Comparison of ENCODE assay signal across 17 cellular contexts in genomic region chr1:161720956-161721737, GRCh38. TPM values are rescaled to one million over a fixed set of nuclear protein-coding genes. Genes with fewer than 3 reads are reported as not detected.
DNase-seq lines count a peak whose midpoint lies in the region; ATAC-seq, FAIRE-seq and TF ChIP-seq lines count a peak whose summit lies in the region.
"Had no signal": no experiment of that assay in that cellular context is flagged by ENCODE, and none has a peak within 500 bp of the region (broad histone marks: within the 10 kb centered on the region; RNA-seq: fewer than 3 reads in every experiment).

Gene FCRLB (plus strand): TSS chr1:161721544. CDS start chr1:161722673, 1,129 bp downstream.

- POLR2A ChIA-PET in K562 (lab: Yijun Ruan, JAX): interaction anchor here (1.0 to 1.7 kb wide), 3 partner anchors 14 to 215 kb away, joined by 3 to 4 read pairs (median 3); partner anchors contain the start of genes FCGR2A and FCRLA

- ATAC-seq in K562: no peak; the same call in 2 of the 3 replicates
- no peak for ATAC-seq in HG03521 (IDR thresholded peaks at IDR 0.05; ENCODE audit: unreplicated experiment)
- ATAC-seq: left ventricle myocardium superior, mucosa of descending colon had no signal

- H4K20me1 ChIP-seq in GM23248 (ENCODE audit: insufficient read depth) (no peaks in the 10 kb centered on the region), K562 (replicated peaks; ENCODE audit: control insufficient read depth, insufficient read depth, low read length) (no peaks in the 10 kb centered on the region), osteoblast (ENCODE audit: insufficient read depth, low read length) (no peaks in the 10 kb centered on the region)

- no peak for TF ChIP-seq EP300 in K562 (IDR thresholded peaks at IDR 0.05; ENCODE audit: low read length)

- TF ChIP-seq POLR2A in NB4 (IDR thresholded peaks at IDR 0.05; ENCODE audit: extremely low read depth, insufficient read length) (no peak), K562 (conservative IDR thresholded peaks at IDR 0.05) (no peak)

- H2AFZ ChIP-seq in GM23248 (no peak within 1 kb of the TSS), K562 (ENCODE audit: low read depth, low read length) (peak within 1 kb of the TSS; percentile 75), osteoblast (ENCODE audit: low read length) (no peak within 1 kb of the TSS)

- H3K27me3 ChIP-seq in GM23248 (replicated peaks; ENCODE audit: insufficient read depth): no peaks in the 10 kb centered on the region
- no peaks in the 10 kb centered on the region for H3K27me3 ChIP-seq in K562 (ENCODE audit: control insufficient read depth in 2 of 2, insufficient read depth in 2 of 2, low read length in 2 of 2)
- no peaks in the 10 kb centered on the region for H3K27me3 ChIP-seq in osteoblast (ENCODE audit: insufficient read depth, low read length)
- peaks cover 100% of the 10 kb centered on the region for H3K27me3 ChIP-seq in WERI-Rb-1 (ENCODE audit: insufficient read depth, low read depth, severe bottlenecking)

- H3K4me1 ChIP-seq in GM23248 (ENCODE audit: insufficient read depth) (peaks cover 31% of the 10 kb centered on the region), K562 (replicated peaks in 1 of 2; ENCODE audit: control insufficient read depth in 2 of 2, insufficient read depth in 2 of 2, low read length in 2 of 2) (peaks cover 32 to 45% of the 10 kb centered on the region in 2 experiments), osteoblast (ENCODE audit: insufficient read depth, low read length) (peaks cover 21% of the 10 kb centered on the region)

- no peaks in the 10 kb centered on the region for H3K9me1 ChIP-seq in K562 (ENCODE audit: control insufficient read depth, insufficient read depth, low read length)

- no peak for TF ChIP-seq RAD21 in K562 (CRISPR knock-in tag; conservative IDR thresholded peaks at IDR 0.05 in 1 of 2, IDR thresholded peaks at IDR 0.05 in 1 of 2)

- WGBS in GM23248 (ENCODE audit: low coverage in 1 of 2, low lambda C conversion rate in 2 of 2, missing lambda C conversion rate in 2 of 2), 2 experiments: 38 to 40% methylated on average over 3 to 4 of the region's 4 CpGs
- 5% methylated on average over 4 of the region's 4 CpGs for WGBS in K562 (ENCODE audit: insufficient coverage, low coverage, missing lambda C conversion rate)

- in situ Hi-C loops in GM23248 (cut with MboI) (no loop called here), K562 (cut with MboI) (no loop called here)

- peak within 1 kb of the TSS; percentile 54 for H3K9ac ChIP-seq in GM23248
- peak within 1 kb of the TSS; percentile 18 to 30; a peak in 3 of 4 replicates for H3K9ac ChIP-seq in K562 (ENCODE audit: insufficient read depth in 1 of 2, low read depth in 2 of 2, low read length in 2 of 2)

- CTCF ChIA-PET in K562 (lab: Yijun Ruan, JAX; ENCODE audit: low intra/inter-chr PET ratio): no interaction called here

- TF ChIP-seq CTCF in NB4 (IDR thresholded peaks at IDR 0.05; ENCODE audit: low read depth, low read length): no peak
- no peak for TF ChIP-seq CTCF in K562 (IDR thresholded peaks at IDR 0.05 in 2 of 3, conservative IDR thresholded peaks at IDR 0.05 in 1 of 3; ENCODE audit: insufficient read depth in 2 of 3, low read depth in 1 of 3, low read length in 3 of 3)
- no peak for TF ChIP-seq CTCF in osteoblast (IDR thresholded peaks at IDR 0.05; ENCODE audit: extremely low read depth, low read depth, low read length)
- TF ChIP-seq CTCF in WERI-Rb-1 (IDR thresholded peaks at IDR 0.05; ENCODE audit: low read depth, low read length): no peak

- 0 out of 2 replicates have a peak within 1 kb of the TSS, but pooled peaks have one; percentile 10 for H3K4me3 ChIP-seq in GM23248
- no peak within 1 kb of the TSS for H3K4me3 ChIP-seq in NB4 (ENCODE audit: low read depth, low read length)
- H3K4me3 ChIP-seq in K562: no peak within 1 kb of the TSS
- H3K4me3 ChIP-seq in osteoblast (ENCODE audit: insufficient read depth, low read length): no peak within 1 kb of the TSS
- no peak within 1 kb of the TSS for H3K4me3 ChIP-seq in WERI-Rb-1 (ENCODE audit: low read depth, low read length)
- H3K4me3 ChIP-seq: mucosa of descending colon had no signal

- peak within 1 kb of the TSS; percentile 78 for H3K4me2 ChIP-seq in GM23248 (ENCODE audit: unreplicated experiment)
- peak within 1 kb of the TSS; percentile 50 for H3K4me2 ChIP-seq in K562 (ENCODE audit: insufficient read depth, low read length)
- peak within 1 kb of the TSS; percentile 5 for H3K4me2 ChIP-seq in osteoblast (ENCODE audit: insufficient read depth, low read length)

- no peaks in the 10 kb centered on the region for H3K9me3 ChIP-seq in GM23248 (ENCODE audit: low read depth)
- no peaks in the 10 kb centered on the region for H3K9me3 ChIP-seq in K562 (replicated peaks; ENCODE audit: control insufficient read depth, insufficient read depth, low read depth, low read length)
- H3K9me3 ChIP-seq in osteoblast (ENCODE audit: low read depth, low read length): no peaks in the 10 kb centered on the region
- H3K9me3 ChIP-seq in WERI-Rb-1 (ENCODE audit: severe bottlenecking): peaks cover 2% of the 10 kb centered on the region
- H3K9me3 ChIP-seq: mucosa of descending colon had no signal

- H3K9me2 ChIP-seq in GM23248 (ENCODE audit: insufficient read depth): no peaks in the 10 kb centered on the region

- intact Hi-C loops in K562 (cut with micrococcal nuclease): loop anchor here (2.0 kb wide), 1 partner anchor 14 kb away; the partner anchor contains the start of gene FCRLA

- no peak for FAIRE-seq in K562 (lab: Jason Lieb, UNC)
- FAIRE-seq: endothelial cell of umbilical vein had no signal

- H3K36me3 ChIP-seq in GM23248 (ENCODE audit: low read depth) (no peaks in the 10 kb centered on the region), K562 (ENCODE audit: control insufficient read depth, insufficient read depth, low read length) (no peaks in the 10 kb centered on the region), osteoblast (ENCODE audit: insufficient read depth, low read length) (no peaks in the 10 kb centered on the region), WERI-Rb-1 (no peaks in the 10 kb centered on the region)

- peak within 1 kb of the TSS; percentile 90 for H3K27ac ChIP-seq in GM23248
- H3K27ac ChIP-seq in K562 (ENCODE audit: extremely low read depth, low read depth, low read length): peak within 1 kb of the TSS; percentile 70
- H3K27ac ChIP-seq in osteoblast (ENCODE audit: low read depth, low read length): peak within 1 kb of the TSS; percentile 54
- H3K27ac ChIP-seq in WERI-Rb-1: no peak within 1 kb of the TSS

- BruUV-seq in K562 (replicated peaks; lab: Mats Ljungman, UMichigan): no TSS peak

- peaks cover 36% of the 10 kb centered on the region for H3F3A ChIP-seq in GM23248 (ENCODE audit: insufficient read depth)

- H3K79me2 ChIP-seq in GM23248 (ENCODE audit: insufficient read depth) (no peaks in the 10 kb centered on the region), K562 (ENCODE audit: control insufficient read depth, insufficient read depth, low read length) (peaks cover 7% of the 10 kb centered on the region; the same call in 2 of the 3 replicates), osteoblast (ENCODE audit: insufficient read depth, low read length) (peaks cover 1% of the 10 kb centered on the region)

- DNase-seq in GM23248 (no peak), NB4 (ENCODE audit: low read depth) (peak; percentile 44), K562 (ENCODE audit: extremely low read depth in 1 of 4, low spot score in 3 of 4) (no peak), osteoblast (ENCODE audit: insufficient read length, low spot score, missing footprints) (no peak), DMS 273 treated with DMSO at 0.1 percent for 48 hours (lab: John Stamatoyannopoulos, UW) (no peak), WERI-Rb-1 (no peak)
- DNase-seq: cortex of kidney; left ventricle myocardium superior; mucosa of descending colon; NCI-H1105; NCI-H2081; NCI-H446; occipital lobe; retina; stimulated activated CD4-positive, alpha-beta T cell treated with anti-CD3 and anti-CD28 coated beads, Interleukin-12 subunit alpha, Interleukin-12 subunit beta, amount 100 ng/mL, for 4 hours had no signal

RNA-seq across cellular contexts. Expression of gene FCRLB, which starts in this region (rescaled TPM):
- total RNA-seq in GM23248 (2014; rRNA removed; shearing (Covaris generic)): 8.3 and 14.5 TPM in 2 replicates
- polyA plus RNA-seq in GM23248 (2016; fragmentation: Nextera tagmentation; extraction: Ambion mirVana) (9.4 and 10.1 TPM in 2 replicates), K562 (2011; rRNA removed) (1.2 and 1.3 TPM in 2 replicates), K562 (2014; fragmentation: Illumina TruSeq; extraction: Trizol) (1.1 and 1.6 TPM in 2 replicates), K562 (2014; fragmentation: Nextera tagmentation; extraction: Ambion mirVana) (under 1 TPM; 0.20 to 0.25 TPM), K562 (2014; rRNA removed) (2.1 and 4.6 TPM in 2 replicates)
- 1.5 and 4.0 TPM in 2 replicates for total RNA-seq in K562 (2011; cell fraction: chromatin; rRNA removed; ENCODE audit: low replicate concordance)
- total RNA-seq in K562 (2011; cell fraction: nucleolus; rRNA removed): 3.3 and 4.5 TPM in 2 replicates
- total RNA-seq in K562 (2011; cell fraction: nucleoplasm; rRNA removed): 2.9 and 5.1 TPM in 2 replicates
- total RNA-seq in K562 (2014; rRNA removed) (2.8 and 5.1 TPM in 2 replicates), K562 (2014; rRNA removed; fragmentation: Illumina TruSeq; extraction: Trizol) (1.2 and 1.4 TPM in 2 replicates), K562 (2015; rRNA removed; fragmentation: Illumina TruSeq; extraction: Trizol) (2.3 and 2.5 TPM in 2 replicates), K562 (2021) (2.4 and 3.1 TPM in 2 replicates), osteoblast (1.8 TPM in 2 replicates)
- polyA plus RNA-seq in K562 (2011; cell fraction: cytosol; rRNA removed): 1.0 and 3.4 TPM in 2 replicates
- 3.2 and 8.8 TPM in 2 replicates for polyA plus RNA-seq in K562 (2011; cell fraction: nucleus; rRNA removed)
- polyA plus RNA-seq in K562 (2012): 4.6 and 4.8 TPM in 2 replicates
- polyA minus RNA-seq in K562 (2011; rRNA and poly(A)+ RNA removed): 0.51 and 0.91 TPM in 2 replicates
- 0.95 and 2.2 TPM in 2 replicates for polyA minus RNA-seq in K562 (2011; cell fraction: cytosol; rRNA and poly(A)+ RNA removed)
- 1.9 and 3.6 TPM in 2 replicates for polyA minus RNA-seq in K562 (2011; cell fraction: nucleus; rRNA and poly(A)+ RNA removed)

Comparison
In these comparisons a context has a peak if more than half of its experiments do, and no peak if none do; other contexts are left out.
1. H3K4me2 ChIP-seq: peak in every context shown above with its lines; median percentile 78 in GM23248; 50 in K562; 5 in osteoblast.